In the genomic region with DNA sequence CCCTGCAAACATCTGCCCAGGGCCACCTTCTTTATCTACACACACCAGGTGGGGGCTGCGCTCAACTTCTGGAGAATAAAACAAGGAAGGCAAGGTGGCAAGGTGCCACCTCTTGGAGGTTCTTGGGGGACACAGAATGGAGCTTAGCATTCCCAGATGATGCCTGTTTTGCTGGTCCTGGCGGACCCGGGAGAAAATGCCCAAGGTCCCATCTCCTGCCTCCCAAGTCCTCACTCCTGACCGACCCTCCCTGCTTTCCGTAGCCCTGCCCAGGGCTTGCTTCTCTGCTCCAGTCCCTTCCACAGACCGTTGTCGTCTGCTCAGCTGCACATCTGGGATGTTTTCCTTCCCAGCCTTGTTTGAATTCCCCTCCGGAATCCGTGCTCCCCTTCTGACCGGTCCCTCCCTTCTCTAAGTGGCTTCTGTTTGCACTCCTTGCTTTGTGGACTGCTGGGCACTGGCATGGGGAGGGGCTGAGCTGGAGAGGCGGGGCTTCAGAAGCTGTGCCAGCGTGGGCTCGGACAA, we compare ENCODE assay signal across 8 cellular contexts. TPM values are rescaled to one million over a fixed set of nuclear protein-coding genes. Genes with fewer than 3 reads are reported as not detected.
DNase-seq lines count a peak whose midpoint lies in the region; ATAC-seq, FAIRE-seq and TF ChIP-seq lines count a peak whose summit lies in the region.

No MANE protein-coding gene starts in this region.

- peak overlapping the region; percentile 54 for H3K27ac Mint-ChIP-seq in activated CD4-positive, alpha-beta T cell treated with anti-CD3 and anti-CD28 coated beads, Interleukin-2, amount 10 ng/mL, durations not matched to agents 24 days and 14 days
- peak overlapping the region; percentile 46 for H3K27ac Mint-ChIP-seq in activated naive CD8-positive, alpha-beta T cell treated with anti-CD3 and anti-CD28 coated beads, Interleukin-2, amount 50 U/mL, for 24 hours

- H3K27me3 ChIP-seq in thymus (ENCODE audit: control insufficient read depth, insufficient read depth) = no peaks in the 10 kb centered on the region

- no peak for TF ChIP-seq CTCF in kidney (IDR thresholded peaks at IDR 0.05; ENCODE audit: borderline replicate concordance, extremely low read depth, insufficient read depth)

- H3K36me3 Mint-ChIP-seq in activated CD4-positive, alpha-beta T cell treated with anti-CD3 and anti-CD28 coated beads, Interleukin-2, amount 10 ng/mL, durations not matched to agents 24 days and 14 days (ENCODE audit: low read depth) = peaks cover 20% of the 10 kb centered on the region
- H3K36me3 Mint-ChIP-seq in activated naive CD8-positive, alpha-beta T cell treated with anti-CD3 and anti-CD28 coated beads, Interleukin-2, amount 50 U/mL, for 24 hours (ENCODE audit: low read depth) = peaks cover 12% of the 10 kb centered on the region

- FAIRE-seq in kidney (lab: Jason Lieb, UNC) = no peak

- H3K9me3 Mint-ChIP-seq in activated CD4-positive, alpha-beta T cell treated with anti-CD3 and anti-CD28 coated beads, Interleukin-2, amount 10 ng/mL, durations not matched to agents 24 days and 14 days = no peaks in the 10 kb centered on the region
- H3K9me3 Mint-ChIP-seq in activated naive CD8-positive, alpha-beta T cell treated with anti-CD3 and anti-CD28 coated beads, Interleukin-2, amount 50 U/mL, for 24 hours = no peaks in the 10 kb centered on the region

- H3K4me3 ChIP-seq in kidney (ENCODE audit: low read length in 2 of 2) = peak overlapping the region; percentile 53 to 54
- H3K4me3 ChIP-seq in thymus (ENCODE audit: low read length) = peak overlapping the region; percentile 57

- H3K9ac ChIP-seq in kidney (ENCODE audit: low read length in 2 of 2) = peak overlapping the region in 1 of 2 donors; percentile 55

- no peaks in the 10 kb centered on the region for H3K9me3 ChIP-seq in kidney (ENCODE audit: control insufficient read depth in 1 of 2, low read length in 2 of 2)
- H3K9me3 ChIP-seq in thymus (ENCODE audit: control insufficient read depth) = no peaks in the 10 kb centered on the region

- H3K36me3 ChIP-seq in kidney (ENCODE audit: control insufficient read depth in 1 of 2, insufficient read depth in 2 of 2, low read length in 2 of 2) (no peaks in the 10 kb centered on the region), thymus (ENCODE audit: control insufficient read depth, insufficient read depth) (peaks cover 5% of the 10 kb centered on the region)

- intact Hi-C loops in activated CD4-positive, alpha-beta T cell treated with anti-CD3 and anti-CD28 coated beads, Interleukin-2, amount 10 ng/mL, durations not matched to agents 24 days and 14 days (cut with micrococcal nuclease) = loop anchor here (5.0 kb wide), 1 partner anchor 58 kb away; no protein-coding TSS in a partner anchor
- intact Hi-C loops in kidney (cut with DNase I) = no loop called here

- no peak for DNase-seq in activated CD4-positive, alpha-beta T cell treated with anti-CD3 and anti-CD28 coated beads, Interleukin-2, amount 10 ng/mL, durations not matched to agents 24 days and 14 days
- DNase-seq in activated CD4-positive, alpha-beta T cell treated with anti-CD3 and anti-CD28 coated beads for 4 hours = no peak
- no peak for DNase-seq in activated naive CD8-positive, alpha-beta T cell treated with anti-CD3 and anti-CD28 coated beads, Interleukin-2, amount 50 U/mL, for 24 hours
- DNase-seq in kidney (peak; percentile 81), GOT3 (lab: John Stamatoyannopoulos, UW) (no peak)

- ATAC-seq in activated naive CD8-positive, alpha-beta T cell treated with anti-CD3 and anti-CD28 coated beads, Interleukin-2, amount 50 U/mL, for 24 hours = no peak
- ATAC-seq in GM19324 (IDR thresholded peaks at IDR 0.05; ENCODE audit: low FRiP score, unreplicated experiment) = no peak
- ATAC-seq in GM21367 (IDR thresholded peaks at IDR 0.05; ENCODE audit: unreplicated experiment) = no peak

- H3K4me1 Mint-ChIP-seq in activated CD4-positive, alpha-beta T cell treated with anti-CD3 and anti-CD28 coated beads, Interleukin-2, amount 10 ng/mL, durations not matched to agents 24 days and 14 days = peaks cover 52% of the 10 kb centered on the region
- H3K4me1 Mint-ChIP-seq in activated naive CD8-positive, alpha-beta T cell treated with anti-CD3 and anti-CD28 coated beads, Interleukin-2, amount 50 U/mL, for 24 hours = peaks cover 42% of the 10 kb centered on the region

- 56% methylated on average over 13 of the region's 13 CpGs for WGBS in thymus

- peak overlapping the region; percentile 85 for H3K4me3 Mint-ChIP-seq in activated CD4-positive, alpha-beta T cell treated with anti-CD3 and anti-CD28 coated beads, Interleukin-2, amount 10 ng/mL, durations not matched to agents 24 days and 14 days
- H3K4me3 Mint-ChIP-seq in activated naive CD8-positive, alpha-beta T cell treated with anti-CD3 and anti-CD28 coated beads, Interleukin-2, amount 50 U/mL, for 24 hours = peak overlapping the region; percentile 75

- H3K4me1 ChIP-seq in kidney (ENCODE audit: control insufficient read depth in 1 of 2, insufficient read depth in 1 of 2, low read depth in 1 of 2, low read length in 2 of 2) (peaks cover 5 to 16% of the 10 kb centered on the region in 2 donors), thymus (ENCODE audit: control insufficient read depth, insufficient read depth, low read length) (peaks cover 8% of the 10 kb centered on the region)

- H3K27ac ChIP-seq in kidney (ENCODE audit: low read depth in 2 of 2, low read length in 2 of 2) (peak overlapping the region in 1 of 2 donors; percentile 2), thymus (ENCODE audit: low read depth) (peak overlapping the region; percentile 53)

- no peaks in the 10 kb centered on the region for H3K27me3 Mint-ChIP-seq in activated CD4-positive, alpha-beta T cell treated with anti-CD3 and anti-CD28 coated beads, Interleukin-2, amount 10 ng/mL, durations not matched to agents 24 days and 14 days
- no peaks in the 10 kb centered on the region for H3K27me3 Mint-ChIP-seq in activated naive CD8-positive, alpha-beta T cell treated with anti-CD3 and anti-CD28 coated beads, Interleukin-2, amount 50 U/mL, for 24 hours

RNA-seq across cellular contexts. Expression of a gene that starts 13.1 kb away (rescaled TPM):
- total RNA-seq in activated CD4-positive, alpha-beta T cell treated with anti-CD3 and anti-CD28 coated beads, Interleukin-2, amount 10 ng/mL, durations not matched to agents 24 days and 14 days = 45.5 and 45.6 TPM in 2 replicates
- total RNA-seq in kidney = 86.3 TPM
- polyA plus RNA-seq in kidney (ENCODE audit: insufficient read depth, low read depth, low replicate concordance) = 4.2 TPM
- 19.5 TPM for polyA plus RNA-seq in thymus

RNA-seq across cellular contexts. Expression of a gene that starts 54.2 kb away (rescaled TPM):
- total RNA-seq in activated CD4-positive, alpha-beta T cell treated with anti-CD3 and anti-CD28 coated beads, Interleukin-2, amount 10 ng/mL, durations not matched to agents 24 days and 14 days = 54.7 and 55.9 TPM in 2 replicates
- total RNA-seq in kidney = 22.3 TPM
- polyA plus RNA-seq in kidney (ENCODE audit: insufficient read depth, low read depth, low replicate concordance) (26.7 TPM), thymus (25.6 TPM)
